Comparison of ENCODE assay signal across 25 cellular contexts in the genomic region with DNA sequence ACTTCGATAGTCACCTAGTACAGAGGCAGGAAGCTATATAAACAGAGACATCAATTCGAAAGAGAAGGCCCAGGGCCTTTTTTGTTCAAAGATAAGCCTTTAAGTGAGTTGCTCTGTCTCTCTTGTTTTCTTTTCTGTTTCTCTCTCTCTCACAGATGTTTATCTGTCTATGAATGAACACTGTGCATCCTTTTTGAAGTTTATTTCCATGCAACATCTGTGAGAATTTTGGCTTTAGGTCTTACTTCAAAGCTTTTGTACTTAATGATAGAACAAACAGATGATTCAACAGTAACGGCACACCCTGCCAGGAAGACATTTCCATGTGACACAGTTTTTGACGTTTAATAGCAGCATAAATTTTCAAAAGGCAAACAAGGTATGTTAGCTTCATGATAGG.
"Had no signal": no experiment of that assay in that cellular context is flagged by ENCODE, and none has a peak within 500 bp of the region (broad histone marks: within the 10 kb centered on the region; RNA-seq: fewer than 3 reads in every experiment).

No MANE protein-coding gene starts in this region.

- FAIRE-seq: astrocyte, colon, TTC549 had no signal

- ATAC-seq: activated T-cell treated with anti-CD3 and anti-CD28 coated beads, Interleukin-2, amount 50 U/mL, for 4 hours; natural killer cell treated with Interleukin-12 subunit alpha and Interleukin-12 subunit beta and Interleukin-15 and Interleukin-18, amount 100 ng/mL, for 72 hours; psoas muscle had no signal

- H3K27ac ChIP-seq: adrenal gland, hepatocyte, left ventricle myocardium inferior, neutrophil, ovary, psoas muscle, right atrium auricular region, thoracic aorta had no signal

- H3K9me3 Mint-ChIP-seq: type B pancreatic cell had no signal

- H3K27ac Mint-ChIP-seq: activated naive CD8-positive, alpha-beta T cell; activated T-helper 2 cell treated with anti-CD3 and anti-CD28 coated beads, Interferon-gamma antibody, Interleukin-2, Interleukin-4, amounts not matched to agents 10 μg/mL and 5 μg/mL and 100 μg/mL, durations not matched to agents 14 hours and 24 hours and 36 hours; natural killer cell treated with Interleukin-12 subunit alpha and Interleukin-12 subunit beta and Interleukin-15 and Interleukin-18, amount 100 ng/mL, for 72 hours; type B pancreatic cell had no signal

- DNase-seq: activated CD4-positive, alpha-beta T cell treated with anti-CD3 and anti-CD28 coated beads for 1 hour; activated CD4-positive, alpha-beta T cell treated with anti-CD3 and anti-CD28 coated beads, Interleukin-2, amount 50 U/mL, for 1 hour; activated naive CD4-positive, alpha-beta T cell; activated T-cell treated with anti-CD3 and anti-CD28 coated beads, Interleukin-2, amount 50 U/mL, for 4 hours; adrenal gland; central memory CD4-positive, alpha-beta T cell; effector memory CD4-positive, alpha-beta T cell; foreskin melanocyte; glutamatergic neuron; left ventricle myocardium inferior; ovary; psoas muscle; stimulated activated CD4-positive, alpha-beta T cell treated with anti-CD3 and anti-CD28 coated beads, Interleukin-4, amount 100 ng/mL, for 24 hours; stimulated activated naive CD4-positive, alpha-beta T cell treated with Interleukin-2 at 50 U/mL for 16 hours had no signal

- H3K36me3 Mint-ChIP-seq: activated naive CD8-positive, alpha-beta T cell; type B pancreatic cell had no signal

- H3K4me3 Mint-ChIP-seq: activated naive CD8-positive, alpha-beta T cell; activated T-cell treated with anti-CD3 and anti-CD28 coated beads, Interleukin-2, amount 50 U/mL, for 4 hours; natural killer cell treated with Interleukin-12 subunit alpha and Interleukin-12 subunit beta and Interleukin-15 and Interleukin-18, amount 100 ng/mL, for 72 hours; type B pancreatic cell had no signal

- H3K27me3 Mint-ChIP-seq: activated naive CD8-positive, alpha-beta T cell; natural killer cell treated with Interleukin-12 subunit alpha and Interleukin-12 subunit beta and Interleukin-15 and Interleukin-18, amount 100 ng/mL, for 72 hours; type B pancreatic cell had no signal
